11 cellular contexts compared by ENCODE assay signal in genomic region chrX:106791495-106791894, GRCh38. TPM values are rescaled to one million over a fixed set of nuclear protein-coding genes. Genes with fewer than 3 reads are reported as not detected.
DNase-seq lines count a peak whose midpoint lies in the region; ATAC-seq and TF ChIP-seq lines count a peak whose summit lies in the region.
"Had no signal": no experiment of that assay in that cellular context is flagged by ENCODE, and none has a peak within 500 bp of the region (broad histone marks: within the 10 kb centered on the region; RNA-seq: fewer than 3 reads in every experiment).

No MANE protein-coding gene starts in this region.

- H3K27ac ChIP-seq in HCT116 (ENCODE audit: low read depth, low read length) (no peak overlapping the region), VCaP (no peak overlapping the region)

- no peak overlapping the region for H3K27ac Mint-ChIP-seq in stimulated activated naive CD8-positive, alpha-beta T cell treated with anti-CD3 and anti-CD28 coated beads, Interleukin-15, amount 100 ng/mL, for 72 hours

- H3K79me2 ChIP-seq in HCT116 (ENCODE audit: insufficient read depth, low read length) = no peaks in the 10 kb centered on the region

- H3K36me3 ChIP-seq in HCT116 (ENCODE audit: control insufficient read depth in 1 of 2, insufficient read depth in 2 of 2, low read length in 2 of 2) = no peaks in the 10 kb centered on the region

- H4K20me1 ChIP-seq in HCT116 (ENCODE audit: insufficient read depth) = no peaks in the 10 kb centered on the region

- H3K4me1 Mint-ChIP-seq in stimulated activated naive CD8-positive, alpha-beta T cell treated with anti-CD3 and anti-CD28 coated beads, Interleukin-15, amount 100 ng/mL, for 72 hours = no peaks in the 10 kb centered on the region

- no peak overlapping the region for H3K4me3 Mint-ChIP-seq in stimulated activated naive CD8-positive, alpha-beta T cell treated with anti-CD3 and anti-CD28 coated beads, Interleukin-15, amount 100 ng/mL, for 72 hours

- no peak overlapping the region for H2AFZ ChIP-seq in HCT116 (ENCODE audit: low read depth, low read length, poor library complexity, severe bottlenecking)

- no peaks in the 10 kb centered on the region for H3K9me3 Mint-ChIP-seq in stimulated activated naive CD8-positive, alpha-beta T cell treated with anti-CD3 and anti-CD28 coated beads, Interleukin-15, amount 100 ng/mL, for 72 hours

- no peaks in the 10 kb centered on the region for H3K4me1 ChIP-seq in HCT116 (ENCODE audit: control insufficient read depth in 1 of 2, insufficient read depth in 2 of 2, low read length in 2 of 2)

- DNase-seq in AG10803 (ENCODE audit: low read depth) (peak; percentile 21), HCT116 (ENCODE audit: low read depth, low spot score) (no peak), iris pigment epithelial cell (ENCODE audit: low read depth) (peak; percentile 24), ureter (ENCODE audit: low spot score) (no peak), amygdala (lab: John Stamatoyannopoulos, UW) (no peak)
- DNase-seq in stimulated activated naive CD8-positive, alpha-beta T cell treated with anti-CD3 and anti-CD28 coated beads, Interleukin-15, amount 100 ng/mL, for 72 hours = no peak
- DNase-seq: activated T-cell treated with anti-CD3 and anti-CD28 coated beads, Interleukin-2, amount 50 U/mL, for 48 hours; cortex of kidney; NCI-H146 had no signal

- POLR2A ChIA-PET in HCT116 (lab: Charles Lee) = no interaction called here

- CTCF ChIA-PET in HCT116 (lab: Charles Lee) = interaction anchor here (1.4 kb wide), 1 partner anchor 376 kb away, joined by 5 read pairs; no protein-coding TSS in a partner anchor

- no peaks in the 10 kb centered on the region for H3K9me2 ChIP-seq in HCT116 (ENCODE audit: insufficient read depth)

- ATAC-seq in HCT116 = no peak
- ATAC-seq in GM19467 (IDR thresholded peaks at IDR 0.05; ENCODE audit: unreplicated experiment) = no peak
- ATAC-seq in stimulated activated naive CD8-positive, alpha-beta T cell treated with anti-CD3 and anti-CD28 coated beads, Interleukin-15, amount 100 ng/mL, for 72 hours = no peak

- TF ChIP-seq CTCF in AG10803 (conservative IDR thresholded peaks at IDR 0.05; ENCODE audit: low read length) (peak; percentile 45), HCT116 (IDR thresholded peaks at IDR 0.05 in 2 of 3, conservative IDR thresholded peaks at IDR 0.05 in 1 of 3; ENCODE audit: borderline replicate concordance in 1 of 3, insufficient read depth in 1 of 3, low read depth in 2 of 3, low read length in 2 of 3) (peak; percentile 19 to 34 (median 33); a peak in 3 of 6 replicates), VCaP (conservative IDR thresholded peaks at IDR 0.05) (peak; percentile 36; the same call in 1 of the 2 replicates)

- no peak overlapping the region for H3K9ac ChIP-seq in HCT116 (ENCODE audit: low read length)

- intact Hi-C loops in HCT116 (cut with micrococcal nuclease) = loop anchor here (1.0 to 2.0 kb wide), 2 partner anchors 310 to 377 kb away; no protein-coding TSS in a partner anchor

- no peak for TF ChIP-seq POLR2A in HCT116 (IDR thresholded peaks at IDR 0.05; ENCODE audit: borderline replicate concordance, extremely low read depth, insufficient read depth, insufficient read length)

- peak; percentile 50 for TF ChIP-seq RAD21 in HCT116 (IDR thresholded peaks at IDR 0.05; ENCODE audit: low read depth)

- H3K9me3 ChIP-seq in HCT116 (ENCODE audit: control insufficient read depth in 1 of 2, insufficient read depth in 1 of 2, low read depth in 1 of 2, low read length in 2 of 2) = no peaks in the 10 kb centered on the region

- H3K4me3 ChIP-seq in AG10803 (ENCODE audit: low read length) (no peak overlapping the region), HCT116 (replicated peaks in 1 of 2; ENCODE audit: low read depth in 1 of 2, low read length in 2 of 2) (no peak overlapping the region)

- RAD21 ChIA-PET in HCT116 (lab: Charles Lee; ENCODE audit: low non-redundant PET in 1 of 2, low total read pairs in 2 of 2, uncharacterized antibody in 2 of 2, unreplicated experiment in 2 of 2) = no interaction called here

- no TSS peak for BruUV-seq in HCT116 (replicated peaks; lab: Mats Ljungman, UMichigan)

- no peaks in the 10 kb centered on the region for H3K27me3 Mint-ChIP-seq in stimulated activated naive CD8-positive, alpha-beta T cell treated with anti-CD3 and anti-CD28 coated beads, Interleukin-15, amount 100 ng/mL, for 72 hours

- no peak overlapping the region for H3K4me2 ChIP-seq in HCT116 (ENCODE audit: low read length)

- no peaks in the 10 kb centered on the region for H3K27me3 ChIP-seq in HCT116 (ENCODE audit: insufficient read depth, low read length)

TF ChIP-seq in HCT116, 20 proteins besides CTCF, POLR2A, EP300 and RAD21:
- TF ChIP-seq MAX (IDR thresholded peaks at IDR 0.05) (no peak), YY1 (IDR thresholded peaks at IDR 0.05; ENCODE audit: extremely low read depth, insufficient replicate concordance, low read depth, low read length) (no peak), SIN3A (IDR thresholded peaks at IDR 0.05; ENCODE audit: low read depth) (no peak), JUND (IDR thresholded peaks at IDR 0.05) (no peak), EGR1 (IDR thresholded peaks at IDR 0.05; ENCODE audit: low read depth) (no peak), TCF7L2 (IDR thresholded peaks at IDR 0.05; ENCODE audit: borderline replicate concordance, extremely low read depth, insufficient read depth, insufficient read length) (no peak)
TF ChIP-seq in HCT116: peak in this region for 0.

RNA-seq across cellular contexts. Expression of gene TBC1D8B, which starts 11.0 kb away (rescaled TPM):
- total RNA-seq in HCT116 (2021; ENCODE audit: unreplicated experiment) = 9.2 TPM
- 2.6 and 3.0 TPM in 2 replicates for polyA plus RNA-seq in HCT116 (2012)
- 11.1 TPM for total RNA-seq in ureter

Comparison
In these comparisons a context has a peak if more than half of its experiments do, and no peak if none do; other contexts are left out.
1. DNase-seq: peak in AG10803 (single experiment) and iris pigment epithelial cell (single experiment); none in HCT116 (single experiment), ureter (single experiment), stimulated activated naive CD8-positive, alpha-beta T cell treated with anti-CD3 and anti-CD28 coated beads, Interleukin-15, amount 100 ng/mL, for 72 hours (0 of 2) and amygdala (0 of 56).
2. Peak in every context shown above with its lines, with median percentiles within 50 percentile points of each other: CTCF ChIP-seq.